ENCODE assay signal across 19 cellular contexts in the genomic region with DNA sequence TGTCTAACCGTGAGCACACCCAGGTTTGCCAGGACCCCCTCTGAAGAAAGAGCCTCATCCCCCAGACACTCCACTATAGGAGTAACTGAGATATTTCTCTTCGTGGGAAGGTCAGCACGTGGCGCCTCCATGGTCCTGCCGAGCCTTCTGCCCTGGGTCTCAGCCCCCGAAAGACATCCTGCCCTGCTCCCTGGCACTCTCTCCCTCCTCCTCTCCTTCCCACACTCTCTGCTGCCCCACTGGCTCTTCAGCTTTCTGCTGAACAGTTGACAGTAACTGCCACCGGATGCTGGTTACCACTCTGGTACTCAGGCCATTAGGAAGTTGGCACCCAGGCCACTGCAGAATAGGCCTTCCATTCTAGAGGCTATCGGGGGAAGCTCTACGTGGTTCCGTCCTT.
"Had no signal": no experiment of that assay in that cellular context is flagged by ENCODE, and none has a peak within 500 bp of the region (broad histone marks: within the 10 kb centered on the region; RNA-seq: fewer than 3 reads in every experiment).

No MANE protein-coding gene starts in this region.

- H3K27ac Mint-ChIP-seq: nephron; stimulated activated effector memory CD8-positive, alpha-beta T cell treated with anti-CD3 and anti-CD28 coated beads, Interleukin-12 subunit alpha, Interleukin-12 subunit beta, amount 100 ng/mL, for 72 hours had no signal

- ATAC-seq: esophagus mucosa; heart left ventricle; right cardiac atrium; stimulated activated effector memory CD8-positive, alpha-beta T cell treated with anti-CD3 and anti-CD28 coated beads, Interleukin-12 subunit alpha, Interleukin-12 subunit beta, amount 100 ng/mL, for 72 hours; stimulated activated naive CD8-positive, alpha-beta T cell treated with anti-CD3 and anti-CD28 coated beads, Interleukin-15, Interleukin-2, amounts not matched to agents 100 U/mL and 50 U/mL, for 24 hours had no signal

- H3K4me1 ChIP-seq: testis had no signal

- H3K4me1 Mint-ChIP-seq: naive B cell; stimulated activated effector memory CD8-positive, alpha-beta T cell treated with anti-CD3 and anti-CD28 coated beads, Interleukin-12 subunit alpha, Interleukin-12 subunit beta, amount 100 ng/mL, for 72 hours had no signal

- H3K4me2 ChIP-seq: smooth muscle cell had no signal

- H3K4me3 Mint-ChIP-seq: naive B cell; nephron; stimulated activated effector memory CD8-positive, alpha-beta T cell treated with anti-CD3 and anti-CD28 coated beads, Interleukin-12 subunit alpha, Interleukin-12 subunit beta, amount 100 ng/mL, for 72 hours had no signal

- DNase-seq: cortex of kidney; dorsolateral prefrontal cortex; effector CD8-positive, alpha-beta T cell; heart left ventricle; hippocampal formation; kidney glomerular epithelial cell; mesendoderm; naive B cell; posterior cingulate gyrus; right cardiac atrium; stimulated activated CD4-positive, alpha-beta T cell treated with anti-CD3 and anti-CD28 coated beads, Interleukin-2, amount 100 ng/mL, for 48 hours; stimulated activated naive CD8-positive, alpha-beta T cell treated with anti-CD3 and anti-CD28 coated beads, Interleukin-15, Interleukin-2, amounts not matched to agents 100 U/mL and 50 U/mL, for 24 hours; testis had no signal

- H3K9me3 ChIP-seq: heart left ventricle, neutrophil, testis, tibial nerve had no signal

- H3K27ac ChIP-seq: dorsolateral prefrontal cortex, heart left ventricle, neutrophil, testis, tibial nerve had no signal

- H3K36me3 ChIP-seq: heart left ventricle, neutrophil, tibial nerve had no signal

- H3K36me3 Mint-ChIP-seq: stimulated activated effector memory CD8-positive, alpha-beta T cell treated with anti-CD3 and anti-CD28 coated beads, Interleukin-12 subunit alpha, Interleukin-12 subunit beta, amount 100 ng/mL, for 72 hours had no signal

- H3K27me3 ChIP-seq: heart left ventricle, neutrophil, testis, tibial nerve had no signal

- H3K4me3 ChIP-seq: dorsolateral prefrontal cortex, heart left ventricle, smooth muscle cell, testis, tibial nerve had no signal
